In genomic region chr7:100965723-100966541, GRCh38 we compare ENCODE assay signal across 8 cellular contexts.
DNase-seq lines count a peak whose midpoint lies in the region; ATAC-seq lines count a peak whose summit lies in the region.

No MANE protein-coding gene starts in this region.

- peak; percentile 60 for ATAC-seq in HG03175 (IDR thresholded peaks at IDR 0.05; ENCODE audit: unreplicated experiment)
- ATAC-seq in effector memory CD8-positive, alpha-beta T cell (replicated peaks): peak; percentile 82

- H3K9me3 ChIP-seq in mucosa of stomach (ENCODE audit: control insufficient read depth, low read length): no peaks in the 10 kb centered on the region

- peaks cover 27% of the 10 kb centered on the region for H3K4me1 ChIP-seq in mucosa of stomach (ENCODE audit: control insufficient read depth, insufficient read depth, low read length)

- no peaks in the 10 kb centered on the region for H3K36me3 ChIP-seq in mucosa of stomach (ENCODE audit: control insufficient read depth, insufficient read depth, low read length)

- H3K36me3 Mint-ChIP-seq in effector memory CD8-positive, alpha-beta T cell (ENCODE audit: insufficient read depth): peaks cover 3% of the 10 kb centered on the region

- peak overlapping the region; percentile 71 to 72 for H3K4me3 Mint-ChIP-seq in effector memory CD8-positive, alpha-beta T cell

- H3K27me3 Mint-ChIP-seq in effector memory CD8-positive, alpha-beta T cell: peaks cover 58 to 76% of the 10 kb centered on the region in 2 donors

- H3K9me3 Mint-ChIP-seq in effector memory CD8-positive, alpha-beta T cell: no peaks in the 10 kb centered on the region

- peak; percentile 95 for DNase-seq in D341Med (ENCODE audit: low spot score)
- DNase-seq in activated CD4-positive, alpha-beta T cell treated with anti-CD3 and anti-CD28 coated beads for 48 hours: peak; percentile 89
- DNase-seq in effector memory CD8-positive, alpha-beta T cell: peak; percentile 71 to 80 (median 76)
- DNase-seq in stimulated activated CD8-positive, alpha-beta memory T cell treated with anti-CD3 and anti-CD28 coated beads, Interleukin-7, amount 100 ng/mL, for 4 hours (ENCODE audit: low read depth in 2 of 2): peak; percentile 35 to 52
- no peak for DNase-seq in epidermal melanocyte (ENCODE audit: insufficient read length, low spot score)
- DNase-seq in NCI-H2196 (lab: John Stamatoyannopoulos, UW; ENCODE audit: unreplicated experiment): no peak

- peaks cover 62% of the 10 kb centered on the region for H3K27me3 ChIP-seq in mucosa of stomach (ENCODE audit: control insufficient read depth, insufficient read depth, low read length)

- peak overlapping the region; percentile 39 for H3K4me3 ChIP-seq in mucosa of stomach (ENCODE audit: low read length)

- H3K27ac Mint-ChIP-seq in effector memory CD8-positive, alpha-beta T cell: no peak overlapping the region

- H3K4me1 Mint-ChIP-seq in effector memory CD8-positive, alpha-beta T cell (ENCODE audit: low read depth in 2 of 2): peaks cover 15 to 18% of the 10 kb centered on the region in 2 donors

- H3K9ac ChIP-seq in mucosa of stomach (ENCODE audit: low read length): peak overlapping the region; percentile 42

Comparison
In these comparisons a context has a peak if more than half of its experiments do, and no peak if none do; other contexts are left out.
1. DNase-seq: peak in D341Med (single experiment), activated CD4-positive, alpha-beta T cell treated with anti-CD3 and anti-CD28 coated beads for 48 hours (single experiment), effector memory CD8-positive, alpha-beta T cell (3 of 3) and stimulated activated CD8-positive, alpha-beta memory T cell treated with anti-CD3 and anti-CD28 coated beads, Interleukin-7, amount 100 ng/mL, for 4 hours (2 of 2); none in epidermal melanocyte (single experiment) and NCI-H2196 (single experiment).